ENCODE assay signal across 9 cellular contexts in the genomic region with DNA sequence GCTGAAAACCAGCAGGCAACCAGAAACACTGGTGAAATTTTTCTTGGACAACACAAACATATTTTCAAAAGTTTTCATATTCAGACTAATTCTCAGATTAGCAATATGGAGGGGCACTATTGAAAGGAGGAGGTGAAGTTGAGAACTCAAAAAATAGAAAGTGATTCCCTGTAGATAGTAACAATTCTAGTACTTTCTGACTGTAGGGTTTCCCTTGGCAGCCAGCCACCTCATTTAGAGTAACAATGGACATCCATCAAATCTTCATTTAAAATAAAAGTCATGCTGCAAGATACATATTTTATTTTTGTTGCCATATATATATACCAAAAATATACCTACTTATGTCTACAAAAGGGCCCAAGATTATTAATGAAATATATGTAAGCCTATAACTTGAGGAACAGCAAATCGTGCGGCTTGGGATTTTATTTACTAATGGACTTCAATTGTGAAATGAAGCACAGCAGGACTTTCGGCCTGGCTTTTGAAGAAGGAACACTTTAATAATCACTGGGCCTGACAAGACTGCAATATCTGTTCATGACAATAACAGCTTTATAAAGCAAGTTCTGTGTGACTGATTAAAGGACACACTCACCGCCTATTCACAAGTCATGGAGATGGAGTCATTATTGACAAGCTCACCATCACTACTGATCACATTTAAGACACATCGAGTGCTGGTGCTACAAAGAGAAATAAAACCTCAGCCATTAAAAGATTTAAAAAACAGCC. TPM values are rescaled to one million over a fixed set of nuclear protein-coding genes. Genes with fewer than 3 reads are reported as not detected.
A peak's percentile ranks its signal among the peaks of the same experiment; 100 is the strongest.
DNase-seq lines count a peak whose midpoint lies in the region; ATAC-seq, FAIRE-seq and TF ChIP-seq lines count a peak whose summit lies in the region.
"Had no signal": no experiment of that assay in that cellular context is flagged by ENCODE, and none has a peak within 500 bp of the region (broad histone marks: within the 10 kb centered on the region; RNA-seq: fewer than 3 reads in every experiment).

No MANE protein-coding gene starts in this region.

- H3K27me3 ChIP-seq in ACC112 (ENCODE audit: insufficient read depth, low read length) (no peaks in the 10 kb centered on the region), adrenal gland (no peaks in the 10 kb centered on the region)

- no peak for ATAC-seq in GM19023 (IDR thresholded peaks at IDR 0.05; ENCODE audit: unreplicated experiment)
- ATAC-seq: mucosa of descending colon had no signal

- 0 out of 2 replicates have a peak overlapping the region, but pooled peaks have one; percentile 98 for H3K4me3 ChIP-seq in ACC112 (ENCODE audit: low read depth, low read length)
- H3K4me3 ChIP-seq in adrenal gland = no peak overlapping the region
- H3K4me3 ChIP-seq: mucosa of descending colon had no signal

- peak overlapping the region; percentile 100; the same call in 1 of the 2 replicates for H3K27ac ChIP-seq in ACC112 (ENCODE audit: low read depth, low read length)
- peak overlapping the region in 1 of 5 donors; percentile 100 for H3K27ac ChIP-seq in adrenal gland

- TF ChIP-seq POLR2A in adrenal gland (IDR thresholded peaks at IDR 0.05) = no peak

- H3K4me1 ChIP-seq in ACC112 (ENCODE audit: control insufficient read depth, insufficient read depth, low read length, unreplicated experiment) (peaks cover 34% of the 10 kb centered on the region), adrenal gland (replicated peaks in 1 of 2) (peaks cover 0 to 34% of the 10 kb centered on the region in 2 donors)

- peaks cover 7% of the 10 kb centered on the region for H3K79me2 ChIP-seq in ACC112 (ENCODE audit: control insufficient read depth, insufficient read depth, low read length, unreplicated experiment)

- FAIRE-seq in islet of Langerhans (lab: Jason Lieb, UNC) = peak; percentile 89

- DNase-seq in DMS79 treated with DMSO at 0.1 percent for 48 hours (lab: John Stamatoyannopoulos, UW) = peak; percentile 90
- DNase-seq in SW480 (ENCODE audit: low spot score) = peak; percentile 79
- no peak for DNase-seq in adrenal gland
- DNase-seq in SIG-M5 (lab: John Stamatoyannopoulos, UW) = no peak
- DNase-seq in GDM1 (lab: John Stamatoyannopoulos, UW) = no peak

- H2AFZ ChIP-seq in ACC112 (ENCODE audit: low read length, unreplicated experiment) = no peak overlapping the region

- 82 to 88% (median 84%) methylated on average over 5 of the region's 5 CpGs for WGBS in adrenal gland, 4 donors

- H3K36me3 ChIP-seq in ACC112 (ENCODE audit: insufficient read depth, low read length) (no peaks in the 10 kb centered on the region), adrenal gland (replicated peaks in 1 of 2) (no peaks in the 10 kb centered on the region)

- peaks cover 0 to 4% (median 0%) of the 10 kb centered on the region in 3 donors for H3K9me3 ChIP-seq in adrenal gland (replicated peaks in 1 of 3)
- H3K9me3 ChIP-seq: mucosa of descending colon had no signal

- no peak for TF ChIP-seq CTCF in adrenal gland (IDR thresholded peaks at IDR 0.05)

- intact Hi-C loops in adrenal gland (cut with DNase I) = no loop called here

RNA-seq across cellular contexts. Expression of gene NR4A2, which starts 6.8 kb away (rescaled TPM):
- 10 to 100 TPM in 4 of 8 donors, 1 to 10 TPM in 4; 2.5 to 76.6 (median 13.0) TPM for total RNA-seq in adrenal gland
- polyA plus RNA-seq in adrenal gland = 10 to 100 TPM in 2 of 3 donors, 1 to 10 TPM in 1; 5.2 to 14.1 (median 10.1) TPM

Comparison
In these comparisons a context has a peak if more than half of its experiments do, and no peak if none do; other contexts are left out.
1. DNase-seq: peak in DMS79 treated with DMSO at 0.1 percent for 48 hours (single experiment) and SW480 (single experiment); none in adrenal gland (0 of 7), SIG-M5 (single experiment) and GDM1 (single experiment).